8 cellular contexts compared by ENCODE assay signal in genomic region chr1:193058529-193059281, GRCh38. TPM values are rescaled to one million over a fixed set of nuclear protein-coding genes. Genes with fewer than 3 reads are reported as not detected.
DNase-seq lines count a peak whose midpoint lies in the region; ATAC-seq lines count a peak whose summit lies in the region.

No MANE protein-coding gene starts in this region.

- H3K23ac ChIP-seq in mesendoderm (ENCODE audit: low read length), result peak overlapping the region; percentile 50

- H2BK5ac ChIP-seq in mesendoderm (ENCODE audit: low read length), result no peak overlapping the region

- H3K79me2 ChIP-seq in mesendoderm (ENCODE audit: control insufficient read depth, insufficient read depth, low read length), result peaks cover 56% of the 10 kb centered on the region

- peak overlapping the region; percentile 83 for H3K27ac ChIP-seq in mesendoderm (ENCODE audit: low read depth, low read length)

- peak overlapping the region; percentile 64 for H3K4ac ChIP-seq in mesendoderm (ENCODE audit: low read depth, low read length)

- no peak overlapping the region for H2AK5ac ChIP-seq in mesendoderm (ENCODE audit: low read length)

- peak overlapping the region; percentile 35 for H3K18ac ChIP-seq in mesendoderm (ENCODE audit: low read length)

- no peak overlapping the region for H2BK120ac ChIP-seq in mesendoderm (ENCODE audit: low read depth, low read length)

- H3K4me2 ChIP-seq in mesendoderm (ENCODE audit: low read length), result peak overlapping the region; percentile 90

- peak overlapping the region; percentile 82 for H3K4me3 ChIP-seq in mesendoderm (ENCODE audit: low read length)

- no peaks in the 10 kb centered on the region for H3K4me1 ChIP-seq in mesendoderm (ENCODE audit: control insufficient read depth, low read depth, low read length)

- H3K36me3 ChIP-seq in mesendoderm (ENCODE audit: control insufficient read depth, insufficient read depth, low read length), result no peaks in the 10 kb centered on the region

- ATAC-seq in HG02870 (IDR thresholded peaks at IDR 0.05; ENCODE audit: unreplicated experiment), result peak; percentile 43

- H4K8ac ChIP-seq in mesendoderm (ENCODE audit: low read depth, low read length), result no peak overlapping the region

- H4K5ac ChIP-seq in mesendoderm (ENCODE audit: low read length), result no peak overlapping the region

- DNase-seq in NK-92 treated with Interleukin-12 subunit alpha and Interleukin-12 subunit beta, amount 100 ng/mL, for 24 hours (lab: John Stamatoyannopoulos, UW), result peak; percentile 56
- no peak for DNase-seq in NK-92 (lab: John Stamatoyannopoulos, UW; ENCODE audit: unreplicated experiment)
- DNase-seq in NCI-H226, result peak; percentile 2
- peak; percentile 46 to 60 for DNase-seq in activated CD4-positive, alpha-beta T cell treated with anti-CD3 and anti-CD28 coated beads for 4 hours
- peak; percentile 62 for DNase-seq in dermis blood vessel endothelial cell
- peak; percentile 47 for DNase-seq in mesendoderm
- DNase-seq in stimulated activated CD8-positive, alpha-beta memory T cell treated with anti-CD3 and anti-CD28 coated beads, Interleukin-4, amount 100 ng/mL, for 24 hours (ENCODE audit: low read depth), result peak; percentile 47

- peak overlapping the region; percentile 99 for H3K9ac ChIP-seq in mesendoderm (ENCODE audit: low read length)

- H3K79me1 ChIP-seq in mesendoderm (ENCODE audit: low read length), result peaks cover 8% of the 10 kb centered on the region

- peak overlapping the region; percentile 99 for H3K56ac ChIP-seq in mesendoderm (ENCODE audit: low read length)

- no peak overlapping the region for H2BK15ac ChIP-seq in mesendoderm (replicated peaks; ENCODE audit: low read depth)

- WGBS in mesendoderm (ENCODE audit: extremely low coverage, insufficient coverage, low lambda C conversion rate), result no CpG with 5 or more reads among the region's 37 CpGs

- H3K27me3 ChIP-seq in mesendoderm (ENCODE audit: insufficient read depth, low read length, poor library complexity), result no peaks in the 10 kb centered on the region

RNA-seq across cellular contexts. Expression of gene UCHL5, which starts 0.5 kb away (rescaled TPM):
- total RNA-seq in dermis blood vessel endothelial cell, result 21.8 and 53.8 TPM in 2 replicates
- polyA plus RNA-seq in mesendoderm (2013, experiment 1 of 2), result 44.4 TPM
- polyA plus RNA-seq in mesendoderm (2013, experiment 2 of 2), result 44.8 TPM

RNA-seq across cellular contexts. Expression of gene RO60, which starts 0.7 kb away (rescaled TPM):
- 166 and 175 TPM in 2 replicates for total RNA-seq in dermis blood vessel endothelial cell
- 22.3 TPM for polyA plus RNA-seq in mesendoderm (2013, experiment 1 of 2)
- 21.1 TPM for polyA plus RNA-seq in mesendoderm (2013, experiment 2 of 2)

RNA-seq across cellular contexts. Expression of gene GLRX2, which starts 46.5 kb away (rescaled TPM):
- total RNA-seq in dermis blood vessel endothelial cell, result 13.2 and 14.1 TPM in 2 replicates
- polyA plus RNA-seq in mesendoderm (2013, experiment 1 of 2), result 16.7 TPM
- 18.0 TPM for polyA plus RNA-seq in mesendoderm (2013, experiment 2 of 2)
